8 cellular contexts compared by ENCODE assay signal in the genomic region with DNA sequence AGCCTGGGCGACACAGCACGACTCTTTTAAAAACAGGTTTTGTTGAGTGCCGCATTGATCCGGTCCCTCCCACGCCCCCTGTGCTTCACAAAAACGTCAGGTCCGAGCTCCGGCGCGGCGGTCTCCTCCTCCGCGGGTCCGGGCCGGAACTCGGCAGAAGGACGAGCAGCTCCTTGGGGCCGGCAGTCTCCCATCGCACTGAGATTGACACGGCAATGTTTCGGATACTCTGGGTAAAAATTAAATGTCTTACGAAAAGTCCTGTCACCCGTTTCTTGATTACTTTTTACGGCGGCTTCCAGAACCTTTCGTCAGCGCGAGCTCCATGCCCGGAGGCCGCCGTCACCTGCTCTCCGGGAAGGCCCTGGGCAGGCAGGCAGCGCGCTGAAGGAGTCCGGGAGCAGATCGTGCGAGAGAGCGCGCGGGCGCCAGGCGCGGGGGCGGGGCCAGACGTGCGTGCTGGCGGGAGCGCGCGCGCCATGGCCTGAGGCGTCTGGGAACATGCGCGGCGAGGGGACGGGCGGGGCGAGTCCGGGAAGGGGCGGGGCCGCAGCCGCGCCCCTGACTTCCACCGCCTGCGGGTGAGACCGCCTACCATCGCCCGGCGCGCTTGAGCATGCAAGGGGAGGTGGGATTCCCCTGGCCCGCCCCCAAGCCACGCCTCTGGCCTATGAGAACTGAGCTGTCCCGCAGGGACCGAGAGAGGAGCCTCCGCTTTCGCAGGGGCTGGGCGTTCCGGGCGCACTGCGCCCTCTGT. TPM values are rescaled to one million over a fixed set of nuclear protein-coding genes. Genes with fewer than 3 reads are reported as not detected.
DNase-seq lines count a peak whose midpoint lies in the region; FAIRE-seq and TF ChIP-seq lines count a peak whose summit lies in the region.

No MANE protein-coding gene starts in this region.

- peaks cover 3% of the 10 kb centered on the region for H3K9me3 Mint-ChIP-seq in neural crest cell

- peaks cover 7% of the 10 kb centered on the region for H3F3A ChIP-seq in MM.1S (ENCODE audit: insufficient read depth, low read length)

- H3K27ac ChIP-seq in MM.1S (ENCODE audit: low read length) (peak overlapping the region; percentile 73; the same call in 1 of the 2 replicates), stomach (peak overlapping the region; percentile 89 to 96 (median 93))

- 0 to 2% (median 1%) methylated on average over 33 to 80 of the region's 80 CpGs for WGBS in stomach, 5 donors

- H3K4me1 ChIP-seq in MM.1S (ENCODE audit: low read length) (no peaks in the 10 kb centered on the region), stomach (peaks cover 0 to 15% (median 4%) of the 10 kb centered on the region in 4 donors)

- TF ChIP-seq POLR2A in stomach (IDR thresholded peaks at IDR 0.05): peak in 1 of 4 donors; percentile 46

- no peaks in the 10 kb centered on the region for H3K36me3 ChIP-seq in MM.1S (replicated peaks; ENCODE audit: insufficient read depth, low read length)
- H3K36me3 ChIP-seq in stomach: peaks cover 0 to 13% (median 11%) of the 10 kb centered on the region in 4 donors

- peak overlapping the region; percentile 97 for H3K27ac Mint-ChIP-seq in neural crest cell (ENCODE audit: unreplicated experiment)

- TF ChIP-seq EP300 in stomach (IDR thresholded peaks at IDR 0.05): peak; percentile 13

- FAIRE-seq in G401.6 (lab: Jason Lieb, UNC): peak; percentile 98

- peak overlapping the region; percentile 70; the same call in 1 of the 2 replicates for H3K4me2 ChIP-seq in MM.1S (ENCODE audit: low read depth, low read length)

- peaks cover 3% of the 10 kb centered on the region for H3K27me3 Mint-ChIP-seq in neural crest cell (ENCODE audit: low read depth)

- peaks cover 3% of the 10 kb centered on the region for H3K36me3 Mint-ChIP-seq in neural crest cell (ENCODE audit: low read depth)

- H3K27me3 ChIP-seq in MM.1S (replicated peaks; ENCODE audit: insufficient read depth, low read length) (no peaks in the 10 kb centered on the region), stomach (no peaks in the 10 kb centered on the region)

- peak overlapping the region; percentile 83 for H3K9ac ChIP-seq in MM.1S (ENCODE audit: low read length)

- intact Hi-C loops in stomach (cut with DNase I; ENCODE audit: low total_unique reads): no loop called here

- H3K79me2 ChIP-seq in MM.1S (ENCODE audit: low read length): no peaks in the 10 kb centered on the region

- TF ChIP-seq CTCF in MM.1S (IDR thresholded peaks at IDR 0.05; ENCODE audit: low read length) (no peak), neural crest cell (conservative IDR thresholded peaks at IDR 0.05) (peak; percentile 21), stomach (IDR thresholded peaks at IDR 0.05) (peak in 1 of 7 experiments; percentile 89)

- H4K20me1 ChIP-seq in MM.1S (ENCODE audit: insufficient read depth, low read length): no peaks in the 10 kb centered on the region

- H3K4me3 ChIP-seq in MM.1S (ENCODE audit: low read length): peak overlapping the region; percentile 90
- H3K4me3 ChIP-seq in stomach: peak overlapping the region; percentile 50 to 63 (median 54)

- H3K4me1 Mint-ChIP-seq in neural crest cell: peaks cover 5% of the 10 kb centered on the region

- DNase-seq in HCEC 1CT (peak; percentile 99), MM.1S (peak; percentile 99), SHP77 treated with DMSO at 0.1 percent for 48 hours (lab: John Stamatoyannopoulos, UW) (peak; percentile 93), activated gamma-delta T cell treated with Interleukin-2 at 50 U/mL for 16 hours (peak; percentile 99), fibroblast of the conjunctiva (ENCODE audit: low read depth) (peak; percentile 99), neural crest cell (ENCODE audit: low read depth, low spot score) (peak; percentile 97), stomach (peak; percentile 100)

- peak overlapping the region; percentile 98 for H2AFZ ChIP-seq in MM.1S (ENCODE audit: low read length)

- H3K9me2 ChIP-seq in MM.1S (replicated peaks; ENCODE audit: insufficient read depth, low read length): no peaks in the 10 kb centered on the region

- H3K9me3 ChIP-seq in MM.1S (replicated peaks; ENCODE audit: insufficient read depth, low read length): no peaks in the 10 kb centered on the region
- no peaks in the 10 kb centered on the region for H3K9me3 ChIP-seq in stomach

- peak overlapping the region; percentile 93 for H3K4me3 Mint-ChIP-seq in neural crest cell

RNA-seq across cellular contexts. Expression of a gene that starts 11.7 kb away (rescaled TPM):
- total RNA-seq in neural crest cell: 0.32 and 0.40 TPM in 2 replicates
- total RNA-seq in stomach: under 1 TPM in 1 of 5 donors, not detected in 4; 0.92 TPM
- 1 to 10 TPM in 1 of 3 donors, under 1 TPM in 2; 0.31 to 1.5 (median 0.38) TPM for polyA plus RNA-seq in stomach

RNA-seq across cellular contexts. Expression of a gene that starts 19.3 kb away (rescaled TPM):
- total RNA-seq in neural crest cell (36.9 and 37.9 TPM in 2 replicates), stomach (10 to 100 TPM in 1 of 5 donors, 1 to 10 TPM in 3, not detected in 1; 4.9 to 17.4 (median 6.5) TPM)
- 1 to 10 TPM; 4.9 to 7.1 (median 5.5) TPM for polyA plus RNA-seq in stomach

Comparison
In these comparisons a context has a peak if more than half of its experiments do, and no peak if none do; other contexts are left out.
1. Peak in every context shown above with its lines: DNase-seq, H3K4me3 ChIP-seq and H3K27ac ChIP-seq.